Comparison of ENCODE assay signal across 15 cellular contexts in the genomic region with DNA sequence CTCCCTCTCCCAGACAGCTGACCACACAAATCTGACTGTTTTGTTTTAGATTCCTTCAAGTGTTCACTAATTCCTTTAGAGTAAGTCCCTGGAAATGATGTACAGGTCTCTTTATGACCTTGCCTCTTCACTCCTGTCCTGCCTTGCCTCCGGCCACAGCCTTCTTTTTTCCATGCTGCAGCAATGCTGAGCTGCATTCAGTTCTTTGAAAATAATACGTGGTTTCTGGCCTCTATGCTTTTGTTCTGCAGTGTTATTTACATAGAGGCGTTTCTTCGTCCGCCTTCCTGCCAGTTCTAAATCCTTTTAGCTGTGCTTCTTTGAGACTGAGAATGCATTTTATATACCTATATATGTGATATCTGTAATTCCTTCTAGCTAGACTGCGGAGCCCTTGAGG.
DNase-seq lines count a peak whose midpoint lies in the region; ATAC-seq and TF ChIP-seq lines count a peak whose summit lies in the region.
"Had no signal": no experiment of that assay in that cellular context is flagged by ENCODE, and none has a peak within 500 bp of the region (broad histone marks: within the 10 kb centered on the region; RNA-seq: fewer than 3 reads in every experiment).

No MANE protein-coding gene starts in this region.

- H3K27me3 Mint-ChIP-seq in neural crest cell (ENCODE audit: low read depth) = no peaks in the 10 kb centered on the region

- H3K27ac Mint-ChIP-seq in neural crest cell (ENCODE audit: unreplicated experiment) = peak overlapping the region; percentile 8
- H3K27ac Mint-ChIP-seq in stimulated activated effector memory CD8-positive, alpha-beta T cell treated with anti-CD3 and anti-CD28 coated beads, Interleukin-12 subunit alpha, Interleukin-12 subunit beta, amount 100 ng/mL, for 72 hours = no peak overlapping the region
- H3K27ac Mint-ChIP-seq: CD8-positive, alpha-beta memory T cell; H9 had no signal

- H3K4me3 Mint-ChIP-seq in neural crest cell = no peak overlapping the region
- H3K4me3 Mint-ChIP-seq in stimulated activated effector memory CD8-positive, alpha-beta T cell treated with anti-CD3 and anti-CD28 coated beads, Interleukin-12 subunit alpha, Interleukin-12 subunit beta, amount 100 ng/mL, for 72 hours = no peak overlapping the region
- H3K4me3 Mint-ChIP-seq: CD8-positive, alpha-beta memory T cell; H9 had no signal

- H3K36me3 Mint-ChIP-seq in neural crest cell (ENCODE audit: low read depth) = no peaks in the 10 kb centered on the region
- H3K36me3 Mint-ChIP-seq in stimulated activated effector memory CD8-positive, alpha-beta T cell treated with anti-CD3 and anti-CD28 coated beads, Interleukin-12 subunit alpha, Interleukin-12 subunit beta, amount 100 ng/mL, for 72 hours = no peaks in the 10 kb centered on the region
- H3K36me3 Mint-ChIP-seq: CD8-positive, alpha-beta memory T cell had no signal

- H3K9me3 Mint-ChIP-seq in neural crest cell = no peaks in the 10 kb centered on the region
- H3K9me3 Mint-ChIP-seq in stimulated activated effector memory CD8-positive, alpha-beta T cell treated with anti-CD3 and anti-CD28 coated beads, Interleukin-12 subunit alpha, Interleukin-12 subunit beta, amount 100 ng/mL, for 72 hours = no peaks in the 10 kb centered on the region
- H3K9me3 Mint-ChIP-seq: H9 had no signal

- ATAC-seq in stimulated activated effector memory CD8-positive, alpha-beta T cell treated with anti-CD3 and anti-CD28 coated beads, Interleukin-12 subunit alpha, Interleukin-12 subunit beta, amount 100 ng/mL, for 72 hours = no peak
- ATAC-seq: GM12878 had no signal

- DNase-seq in NCI-H82 (lab: John Stamatoyannopoulos, UW) (peak; percentile 7), NCI-H82 treated with DMSO at 0.1 percent for 48 hours (lab: John Stamatoyannopoulos, UW; ENCODE audit: unreplicated experiment) (no peak), astrocyte of the hippocampus (ENCODE audit: low read depth, low spot score) (peak; percentile 9), neural crest cell (ENCODE audit: low read depth, low spot score) (no peak), NOMO-1 treated with dmso at 0.1 percent for 144 hours (lab: John Stamatoyannopoulos, UW; ENCODE audit: unreplicated experiment) (no peak), hepatic stellate cell (ENCODE audit: low spot score) (no peak)
- no peak for DNase-seq in stimulated activated effector memory CD8-positive, alpha-beta T cell treated with anti-CD3 and anti-CD28 coated beads, Interleukin-12 subunit alpha, Interleukin-12 subunit beta, amount 100 ng/mL, for 72 hours (ENCODE audit: low spot score in 2 of 2)
- DNase-seq: 8988T; AML-193; Caco-2; CD8-positive, alpha-beta memory T cell; DMS79; GOT3; H9 had no signal

- no peak for TF ChIP-seq CTCF in neural crest cell (conservative IDR thresholded peaks at IDR 0.05)

- peaks cover 32% of the 10 kb centered on the region for H3K4me1 Mint-ChIP-seq in neural crest cell
- H3K4me1 Mint-ChIP-seq in stimulated activated effector memory CD8-positive, alpha-beta T cell treated with anti-CD3 and anti-CD28 coated beads, Interleukin-12 subunit alpha, Interleukin-12 subunit beta, amount 100 ng/mL, for 72 hours = no peaks in the 10 kb centered on the region
- H3K4me1 Mint-ChIP-seq: CD8-positive, alpha-beta memory T cell had no signal

Comparison
In these comparisons a context has a peak if more than half of its experiments do, and no peak if none do; other contexts are left out.
1. DNase-seq: peak in NCI-H82 (single experiment) and astrocyte of the hippocampus (single experiment); none in NCI-H82 treated with DMSO at 0.1 percent for 48 hours (single experiment), neural crest cell (single experiment), NOMO-1 treated with dmso at 0.1 percent for 144 hours (single experiment), hepatic stellate cell (single experiment) and stimulated activated effector memory CD8-positive, alpha-beta T cell treated with anti-CD3 and anti-CD28 coated beads, Interleukin-12 subunit alpha, Interleukin-12 subunit beta, amount 100 ng/mL, for 72 hours (0 of 2).